ENCODE assay signal across 26 cellular contexts in genomic region chr12:94229902-94230301, GRCh38.
"Had no signal": no experiment of that assay in that cellular context is flagged by ENCODE, and none has a peak within 500 bp of the region (broad histone marks: within the 10 kb centered on the region; RNA-seq: fewer than 3 reads in every experiment).

No MANE protein-coding gene starts in this region.

- H3K36me3 ChIP-seq: esophagus muscularis mucosa, gastrocnemius medialis had no signal

- DNase-seq: activated CD4-positive, alpha-beta memory T cell treated with anti-CD3 and anti-CD28 coated beads for 36 hours; activated CD4-positive, alpha-beta T cell treated with anti-CD3 and anti-CD28 coated beads for 36 hours; activated CD4-positive, alpha-beta T cell treated with anti-CD3 and anti-CD28 coated beads, Interleukin-2, amount 10 ng/mL, durations not matched to agents 24 days and 14 days; activated CD4-positive, CD25-positive, alpha-beta regulatory T cell; activated CD4-positive, CD25-positive, alpha-beta regulatory T cell treated with anti-CD3 and anti-CD28 coated beads, Interleukin-2, amount 50 U/mL, for 72 hours; activated CD8-positive, alpha-beta T cell treated with anti-CD3 and anti-CD28 coated beads, Interleukin-2, amount 10 ng/mL, durations not matched to agents 7 days and 5 days; activated effector memory CD4-positive, alpha-beta T cell treated with anti-CD3 and anti-CD28 coated beads, Interleukin-2, amount 50 U/mL, for 16 hours; activated naive CD4-positive, alpha-beta T cell treated with anti-CD3 and anti-CD28 coated beads, Interleukin-2, amount 50 U/mL, for 16 hours; activated T-cell treated with anti-CD3 and anti-CD28 coated beads, Interleukin-2, amount 50 U/mL, for 4 hours; amniotic stem cell; anterior cingulate cortex; caudate nucleus; cortex of kidney; dermis blood vessel endothelial cell; effector CD4-positive, alpha-beta T cell; effector memory CD8-positive, alpha-beta T cell; erythroblast; foreskin keratinocyte; gastrocnemius medialis; glutamatergic neuron; heart left ventricle; T-helper 1 cell had no signal

- H3K9me3 ChIP-seq: esophagus muscularis mucosa, gastrocnemius medialis, heart left ventricle had no signal

- H3K9me3 Mint-ChIP-seq: activated CD4-positive, alpha-beta memory T cell treated with anti-CD3 and anti-CD28 coated beads for 36 hours; activated T-cell treated with anti-CD3 and anti-CD28 coated beads, Interleukin-2, amount 50 U/mL, for 4 hours; activated T-helper 2 cell treated with anti-CD3 and anti-CD28 coated beads, Interferon-gamma antibody, Interleukin-2, Interleukin-4, amounts not matched to agents 10 μg/mL and 5 μg/mL and 100 μg/mL, durations not matched to agents 14 hours and 24 hours and 36 hours; effector memory CD8-positive, alpha-beta T cell had no signal

- H3K27me3 ChIP-seq: esophagus muscularis mucosa, gastrocnemius medialis, heart left ventricle had no signal

- H3K4me3 Mint-ChIP-seq: activated CD4-positive, alpha-beta memory T cell treated with anti-CD3 and anti-CD28 coated beads for 36 hours; activated CD4-positive, alpha-beta T cell treated with anti-CD3 and anti-CD28 coated beads for 36 hours; activated T-cell treated with anti-CD3 and anti-CD28 coated beads, Interleukin-2, amount 50 U/mL, for 4 hours; effector memory CD8-positive, alpha-beta T cell had no signal

- H3K27me3 Mint-ChIP-seq: activated CD4-positive, alpha-beta memory T cell treated with anti-CD3 and anti-CD28 coated beads for 36 hours; activated CD4-positive, alpha-beta T cell treated with anti-CD3 and anti-CD28 coated beads for 36 hours; activated CD4-positive, alpha-beta T cell treated with anti-CD3 and anti-CD28 coated beads, Interleukin-2, amount 10 ng/mL, durations not matched to agents 24 days and 14 days; activated naive CD8-positive, alpha-beta T cell; effector memory CD8-positive, alpha-beta T cell had no signal

- H3K4me3 ChIP-seq: esophagus muscularis mucosa, gastrocnemius medialis, heart left ventricle had no signal

- H3K27ac Mint-ChIP-seq: effector memory CD8-positive, alpha-beta T cell had no signal

- H3K27ac ChIP-seq: esophagus muscularis mucosa, foreskin keratinocyte, gastrocnemius medialis, heart left ventricle had no signal

- ATAC-seq: effector memory CD8-positive, alpha-beta T cell; foreskin keratinocyte; gastrocnemius medialis; heart left ventricle had no signal

- FAIRE-seq: colon had no signal

- H3K4me1 ChIP-seq: esophagus muscularis mucosa, foreskin keratinocyte, gastrocnemius medialis, heart left ventricle had no signal
